ENCODE assay signal across 10 cellular contexts in genomic region chr7:33774762-33775523, GRCh38.
DNase-seq lines count a peak whose midpoint lies in the region; ATAC-seq and TF ChIP-seq lines count a peak whose summit lies in the region.
"Had no signal": no experiment of that assay in that cellular context is flagged by ENCODE, and none has a peak within 500 bp of the region (broad histone marks: within the 10 kb centered on the region; RNA-seq: fewer than 3 reads in every experiment).

No MANE protein-coding gene starts in this region.

- DNase-seq in AG09319 (ENCODE audit: extremely low read depth, low read depth) (peak; percentile 59), NCI-H128 (lab: John Stamatoyannopoulos, UW; ENCODE audit: unreplicated experiment) (peak; percentile 4), midbrain (lab: John Stamatoyannopoulos, UW) (peak; percentile 36), activated T-cell treated with anti-CD3 and anti-CD28 coated beads for 4 hours (no peak), HPDE6-E6E7 (ENCODE audit: extremely low spot score) (no peak), NCI-H2081 treated with DMSO at 0.1 percent for 48 hours (lab: John Stamatoyannopoulos, UW) (no peak)
- no peak for DNase-seq in stimulated activated naive CD4-positive, alpha-beta T cell treated with Interleukin-2 at 50 U/mL for 16 hours (lab: John Stamatoyannopoulos, UW)
- DNase-seq: activated CD8-positive, alpha-beta memory T cell treated with anti-CD3 and anti-CD28 coated beads, Interleukin-2, amount 10 ng/mL, durations not matched to agents 7 days and 5 days; SHP77 had no signal

- ATAC-seq in esophagus mucosa, result peak; percentile 48
- ATAC-seq: activated CD8-positive, alpha-beta memory T cell treated with anti-CD3 and anti-CD28 coated beads, Interleukin-2, amount 10 ng/mL, durations not matched to agents 7 days and 5 days had no signal

- no peak for TF ChIP-seq CTCF in AG09319 (IDR thresholded peaks at IDR 0.05; ENCODE audit: low read depth, low read length)

Comparison
In these comparisons a context has a peak if more than half of its experiments do, and no peak if none do; other contexts are left out.
1. DNase-seq: peak in AG09319 (single experiment), NCI-H128 (single experiment) and midbrain (single experiment); none in activated T-cell treated with anti-CD3 and anti-CD28 coated beads for 4 hours (single experiment), HPDE6-E6E7 (single experiment), NCI-H2081 treated with DMSO at 0.1 percent for 48 hours (single experiment) and stimulated activated naive CD4-positive, alpha-beta T cell treated with Interleukin-2 at 50 U/mL for 16 hours (single experiment).